Comparison of ENCODE assay signal across 1 cellular context in the genomic region with DNA sequence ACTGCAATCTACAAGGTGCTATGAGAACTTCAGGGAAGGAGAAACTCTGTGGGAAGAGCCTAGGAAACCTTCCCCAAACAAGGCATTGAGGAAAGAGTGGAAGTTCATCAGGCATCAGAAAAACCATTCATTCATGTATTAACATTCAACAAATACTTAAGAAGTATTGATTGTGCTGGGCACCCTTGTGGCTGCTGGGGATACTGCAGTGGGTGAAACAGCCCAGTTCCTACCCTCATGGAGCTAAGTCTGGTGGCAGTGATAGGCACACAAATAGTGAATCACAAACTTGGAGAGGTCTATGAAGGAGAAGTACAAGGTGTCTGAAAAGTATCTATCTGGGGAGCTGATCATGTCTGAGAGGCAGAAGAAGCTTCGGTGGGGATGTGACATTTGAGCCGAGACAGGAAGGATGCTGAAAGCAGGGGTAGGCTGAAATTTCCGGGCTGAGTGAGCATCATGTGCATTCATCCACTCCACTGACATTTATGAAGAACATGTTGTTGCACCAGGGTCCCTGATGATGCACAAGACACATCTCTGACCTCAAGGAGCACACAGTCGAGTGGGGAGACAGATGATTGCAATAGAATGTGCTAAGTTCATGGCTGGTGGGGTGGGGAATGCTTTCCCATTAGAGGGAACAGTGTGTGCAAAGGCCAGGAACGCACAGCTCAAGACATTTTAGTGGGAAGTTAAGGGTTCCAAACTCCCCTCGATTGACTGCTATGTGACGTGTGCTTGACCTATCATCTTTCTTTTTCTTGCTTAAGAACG.
TF ChIP-seq lines count a peak whose summit lies in the region.

No MANE protein-coding gene starts in this region.

TF ChIP-seq in IMR-90, 13 proteins besides CTCF, POLR2A, EP300 and RAD21 (continued from another document):
- no peak for TF ChIP-seq ELK1 (IDR thresholded peaks at IDR 0.05; ENCODE audit: borderline replicate concordance, low read depth, low read length)
- no peak for TF ChIP-seq USF2 (IDR thresholded peaks at IDR 0.05; ENCODE audit: low read depth, low read length)
